19 cellular contexts compared by ENCODE assay signal in genomic region chr12:73225371-73225937, GRCh38.
A peak's percentile ranks its signal among the peaks of the same experiment; 100 is the strongest.
DNase-seq lines count a peak whose midpoint lies in the region; ATAC-seq, FAIRE-seq and TF ChIP-seq lines count a peak whose summit lies in the region.
"Had no signal": no experiment of that assay in that cellular context is flagged by ENCODE, and none has a peak within 500 bp of the region (broad histone marks: within the 10 kb centered on the region; RNA-seq: fewer than 3 reads in every experiment).

No MANE protein-coding gene starts in this region.

- no peaks in the 10 kb centered on the region for H3K79me2 ChIP-seq in HepG2 (ENCODE audit: insufficient read depth, low read length)

- no peak overlapping the region for H2AFZ ChIP-seq in HepG2 (ENCODE audit: low read length)

- FAIRE-seq in HepG2 (lab: Jason Lieb, UNC) = no peak
- FAIRE-seq: D721Med, GM12892, H54 had no signal

- TF ChIP-seq EP300 in HepG2 (IDR thresholded peaks at IDR 0.05; ENCODE audit: low read depth in 2 of 2, low read length in 2 of 2) = no peak
- no peak for TF ChIP-seq EP300 in HepG2 (CRISPR knock-in tag; IDR thresholded peaks at IDR 0.05; ENCODE audit: borderline replicate concordance)

- peak overlapping the region in 1 of 2 donors; percentile 10 for H3K27ac ChIP-seq in liver (ENCODE audit: low read depth in 1 of 2, low read length in 2 of 2)
- no peak overlapping the region for H3K27ac ChIP-seq in HepG2 (ENCODE audit: extremely low read length, insufficient read depth, low read length)
- H3K27ac ChIP-seq in right atrium auricular region = no peak overlapping the region
- H3K27ac ChIP-seq: HL-60 had no signal

- H3K4me1 ChIP-seq in liver (ENCODE audit: control insufficient read depth in 4 of 4, insufficient read depth in 4 of 4, low read length in 3 of 4) (peaks cover 0 to 7% (median 2%) of the 10 kb centered on the region in 4 donors), HepG2 (ENCODE audit: insufficient read depth, low read length) (no peaks in the 10 kb centered on the region), right atrium auricular region (no peaks in the 10 kb centered on the region)

- DNase-seq in HepG2 (ENCODE audit: low spot score) (no peak), SK-N-DZ (ENCODE audit: low spot score) (peak; percentile 27), left lobe of liver (ENCODE audit: low spot score) (no peak), renal cortical epithelial cell (ENCODE audit: low read depth) (peak; percentile 0), right atrium auricular region (ENCODE audit: low spot score) (no peak), COLO829 (ENCODE audit: low spot score) (no peak)
- no peak for DNase-seq in activated CD8-positive, alpha-beta memory T cell treated with anti-CD3 and anti-CD28 coated beads for 24 hours
- DNase-seq: C1 segment of cervical spinal cord; CD4-positive, alpha-beta T cell; DMS153; DND-41; GDM1; IMR-90 had no signal

- H3K36me3 ChIP-seq in liver (ENCODE audit: control insufficient read depth in 4 of 4, insufficient read depth in 3 of 4, low read depth in 1 of 4, low read length in 3 of 4) (no peaks in the 10 kb centered on the region), HepG2 (replicated peaks in 1 of 2; ENCODE audit: control insufficient read depth in 1 of 2, insufficient read depth in 2 of 2, low read length in 2 of 2) (no peaks in the 10 kb centered on the region), right atrium auricular region (no peaks in the 10 kb centered on the region)

- no peak for ATAC-seq in HepG2
- ATAC-seq in left lobe of liver = peak; percentile 83
- ATAC-seq: HCT116 had no signal

- H3K9me3 ChIP-seq in liver (ENCODE audit: control insufficient read depth in 4 of 4, low read length in 3 of 4) (no peaks in the 10 kb centered on the region), HepG2 (ENCODE audit: low read length) (peaks cover 59% of the 10 kb centered on the region), right atrium auricular region (no peaks in the 10 kb centered on the region)

- H3K4me3 ChIP-seq in liver (ENCODE audit: low read depth in 1 of 3, low read length in 3 of 3) = no peak overlapping the region
- no peak overlapping the region for H3K4me3 ChIP-seq in HepG2 (replicated peaks in 1 of 3; ENCODE audit: insufficient read depth in 1 of 3, low read depth in 2 of 3, low read length in 3 of 3)
- H3K4me3 ChIP-seq in right atrium auricular region = no peak overlapping the region

- H3K4me2 ChIP-seq in HepG2 (ENCODE audit: low read depth, low read length) = no peak overlapping the region

- TF ChIP-seq POLR2A in HepG2 (IDR thresholded peaks at IDR 0.05; ENCODE audit: insufficient read depth in 1 of 2, low read depth in 2 of 2, low read length in 2 of 2) = no peak

- TF ChIP-seq RAD21 in liver (IDR thresholded peaks at IDR 0.05) (no peak), HepG2 (CRISPR knock-in tag; IDR thresholded peaks at IDR 0.05) (no peak)

- CTCF ChIA-PET in HepG2 (lab: Yijun Ruan, JAX; ENCODE audit: low intra/inter-chr PET ratio, low total read pairs) = no interaction called here

- intact Hi-C loops in HepG2 (cut with micrococcal nuclease; ENCODE audit: unreplicated experiment) = no loop called here

- no TSS peak for BruUV-seq in HepG2 (replicated peaks; lab: Mats Ljungman, UMichigan)

- H3K27me3 ChIP-seq in liver (ENCODE audit: control insufficient read depth in 4 of 4, insufficient read depth in 4 of 4, low read length in 3 of 4) (no peaks in the 10 kb centered on the region), HepG2 (ENCODE audit: control insufficient read depth in 1 of 2, insufficient read depth in 2 of 2, low read length in 2 of 2) (no peaks in the 10 kb centered on the region), right atrium auricular region (no peaks in the 10 kb centered on the region)

- H3K9ac ChIP-seq in liver (ENCODE audit: low read depth in 1 of 2, low read length in 2 of 2) (no peak overlapping the region), HepG2 (ENCODE audit: insufficient read depth, low read depth, low read length) (no peak overlapping the region)

- in situ Hi-C loops in HepG2 (cut with HindIII; ENCODE audit: extremely low pct_ligation_motif_present, low pct_unique_long_range_greater_than_20kb) = no loop called here

- H4K20me1 ChIP-seq in HepG2 (ENCODE audit: insufficient read depth, low read length) = no peaks in the 10 kb centered on the region

- TF ChIP-seq CTCF in liver (IDR thresholded peaks at IDR 0.05; ENCODE audit: low read depth, low read length, missing input control) = no peak
- no peak for TF ChIP-seq CTCF in HepG2 (CRISPR knock-in tag; IDR thresholded peaks at IDR 0.05)
- no peak for TF ChIP-seq CTCF in right atrium auricular region (IDR thresholded peaks at IDR 0.05)

- POLR2A ChIA-PET in HepG2 (lab: Yijun Ruan, JAX) = no interaction called here

- WGBS in liver = 56% methylated on average over 1 of the region's 1 CpG
- WGBS in HepG2 (ENCODE audit: low lambda C conversion rate) = 0% methylated on average over 1 of the region's 1 CpG

TF ChIP-seq in liver, 16 proteins besides CTCF, POLR2A, EP300 and RAD21 (continues in another document):
- TF ChIP-seq JUND (IDR thresholded peaks at IDR 0.05) (no peak), SP1 (IDR thresholded peaks at IDR 0.05) (no peak), MAX (IDR thresholded peaks at IDR 0.05) (no peak), FOXA1 (IDR thresholded peaks at IDR 0.05) (no peak), EGR1 (IDR thresholded peaks at IDR 0.05; ENCODE audit: low read depth in 2 of 2) (no peak), HNF4A (conservative IDR thresholded peaks at IDR 0.05) (peak in 1 of 2 donors; percentile 55), NR2F2 (IDR thresholded peaks at IDR 0.05) (no peak), ATF3 (IDR thresholded peaks at IDR 0.05) (no peak), TAF1 (conservative IDR thresholded peaks at IDR 0.05) (no peak), RXRA (IDR thresholded peaks at IDR 0.05) (peak in 1 of 2 donors; percentile 34)

TF ChIP-seq in HepG2, 621 proteins besides CTCF, POLR2A, EP300 and RAD21 (continues in another document):
- TF ChIP-seq ZNF772 (CRISPR knock-in tag; IDR thresholded peaks at IDR 0.05) (no peak), SNRNP70 (IDR thresholded peaks at IDR 0.05; ENCODE audit: low read depth, low read length) (no peak), STAG1 (CRISPR knock-in tag; IDR thresholded peaks at IDR 0.05) (no peak), HNF1A (IDR thresholded peaks at IDR 0.05; ENCODE audit: low read depth) (no peak), HNF1A (CRISPR knock-in tag; IDR thresholded peaks at IDR 0.05; ENCODE audit: borderline replicate concordance) (no peak), DNMT1 (CRISPR knock-in tag; IDR thresholded peaks at IDR 0.05) (no peak), KLF16 (CRISPR knock-in tag; IDR thresholded peaks at IDR 0.05) (no peak), ZNF547 (CRISPR knock-in tag; IDR thresholded peaks at IDR 0.05) (no peak), MTA3 (CRISPR knock-in tag; IDR thresholded peaks at IDR 0.05) (no peak), SP4 (CRISPR knock-in tag; IDR thresholded peaks at IDR 0.05) (no peak), FUBP1 (CRISPR knock-in tag; IDR thresholded peaks at IDR 0.05; ENCODE audit: borderline replicate concordance) (no peak), NFRKB (IDR thresholded peaks at IDR 0.05) (no peak)

Comparison
In these comparisons a context has a peak if more than half of its experiments do, and no peak if none do; other contexts are left out.
1. DNase-seq: peak in SK-N-DZ (single experiment) and renal cortical epithelial cell (single experiment); none in HepG2 (single experiment), left lobe of liver (single experiment), right atrium auricular region (single experiment), activated CD8-positive, alpha-beta memory T cell treated with anti-CD3 and anti-CD28 coated beads for 24 hours (single experiment) and COLO829 (single experiment).